20 cellular contexts compared by ENCODE assay signal in the genomic region with DNA sequence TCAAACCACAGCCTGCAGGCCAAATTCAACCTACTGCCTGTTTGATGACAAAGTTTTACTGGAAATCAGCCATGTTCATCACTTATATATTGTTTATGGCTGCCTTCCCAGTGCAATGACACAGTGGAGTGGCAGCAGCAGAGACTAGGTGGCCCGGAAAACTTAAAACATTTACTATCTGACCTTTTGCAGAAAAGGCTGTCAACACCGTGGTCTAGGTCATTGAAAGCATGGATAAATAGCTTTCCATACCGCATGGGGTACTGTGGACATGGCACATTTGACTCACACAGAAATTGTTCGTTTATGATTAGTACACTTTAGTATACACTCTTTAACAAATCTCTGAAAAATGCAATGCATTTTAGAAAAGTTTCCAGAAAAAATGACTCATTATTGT.
DNase-seq lines count a peak whose midpoint lies in the region; ATAC-seq, FAIRE-seq and TF ChIP-seq lines count a peak whose summit lies in the region.
"Had no signal": no experiment of that assay in that cellular context is flagged by ENCODE, and none has a peak within 500 bp of the region (broad histone marks: within the 10 kb centered on the region; RNA-seq: fewer than 3 reads in every experiment).

No MANE protein-coding gene starts in this region.

- peak overlapping the region; percentile 45 for H3K27ac ChIP-seq in left ventricle myocardium inferior (replicated peaks)
- H3K27ac ChIP-seq: dorsolateral prefrontal cortex, hepatocyte, SJCRH30 had no signal

- no peak overlapping the region for H3K9ac ChIP-seq in adipocyte (ENCODE audit: low read length)

- H3K36me3 ChIP-seq in left ventricle myocardium inferior: no peaks in the 10 kb centered on the region
- no peaks in the 10 kb centered on the region for H3K36me3 ChIP-seq in adipocyte (ENCODE audit: control insufficient read depth, insufficient read depth, low read length, severe bottlenecking)
- H3K36me3 ChIP-seq: SJCRH30 had no signal

- H3K4me1 ChIP-seq in left ventricle myocardium inferior (peaks cover 8% of the 10 kb centered on the region), adipocyte (ENCODE audit: control insufficient read depth, insufficient read depth, low read length) (peaks cover 5% of the 10 kb centered on the region)
- H3K4me1 ChIP-seq: SJCRH30 had no signal

- H3K9me3 ChIP-seq in left ventricle myocardium inferior (replicated peaks): no peaks in the 10 kb centered on the region
- H3K9me3 ChIP-seq in adipocyte (ENCODE audit: control insufficient read depth, low read length): no peaks in the 10 kb centered on the region
- H3K9me3 ChIP-seq: SJCRH30 had no signal

- FAIRE-seq in GM12892 (lab: Jason Lieb, UNC) (no peak), GM12891 (lab: Jason Lieb, UNC) (no peak)
- FAIRE-seq: kidney, urothelium cell line had no signal

- no peak for DNase-seq in left ventricle myocardium inferior
- DNase-seq in left cardiac atrium: no peak
- peak; percentile 36 for DNase-seq in adipocyte (ENCODE audit: low read depth)
- DNase-seq in fibroblast of peridontal ligament (ENCODE audit: extremely low read depth): peak; percentile 33
- no peak for DNase-seq in retina
- DNase-seq in GM12892 (ENCODE audit: insufficient read length): no peak
- no peak for DNase-seq in GM12891 (ENCODE audit: insufficient read length, low spot score)
- DNase-seq: ACHN; activated CD4-positive, alpha-beta T cell treated with anti-CD3 and anti-CD28 coated beads for 4 hours; activated effector memory CD4-positive, alpha-beta T cell treated with anti-CD3 and anti-CD28 coated beads, Interleukin-2, amount 50 U/mL, for 16 hours; aorta; CD4-positive, alpha-beta T cell; dorsolateral prefrontal cortex; kidney; NCI-H2107; SJCRH30 had no signal

- no peak for ATAC-seq in left cardiac atrium
- ATAC-seq in HG03469 (IDR thresholded peaks at IDR 0.05; ENCODE audit: unreplicated experiment): no peak
- ATAC-seq: esophagus mucosa had no signal

- TF ChIP-seq POLR2A in GM12892 (IDR thresholded peaks at IDR 0.05; ENCODE audit: low read depth, low read length) (no peak), GM12891 (IDR thresholded peaks at IDR 0.05; ENCODE audit: low read depth, low read length) (no peak)

- no peak for TF ChIP-seq CTCF in left ventricle myocardium inferior (IDR thresholded peaks at IDR 0.05; ENCODE audit: borderline replicate concordance)

- no peaks in the 10 kb centered on the region for H3K27me3 ChIP-seq in left ventricle myocardium inferior (ENCODE audit: low read depth)
- no peaks in the 10 kb centered on the region for H3K27me3 ChIP-seq in adipocyte (replicated peaks; ENCODE audit: control insufficient read depth, insufficient read depth, low read length)
- H3K27me3 ChIP-seq: dorsolateral prefrontal cortex, hepatocyte, SJCRH30 had no signal

- intact Hi-C loops in left ventricle myocardium inferior (cut with micrococcal nuclease) (no loop called here), left cardiac atrium (cut with DNase I) (no loop called here)

- H3K4me3 ChIP-seq in left ventricle myocardium inferior (no peak overlapping the region), adipocyte (ENCODE audit: low read length) (no peak overlapping the region)
- H3K4me3 ChIP-seq: dorsolateral prefrontal cortex, hepatocyte, SJCRH30 had no signal

TF ChIP-seq in GM12891, 5 proteins besides CTCF, POLR2A, EP300 and RAD21:
- no peak for TF ChIP-seq PAX5 (IDR thresholded peaks at IDR 0.05; ENCODE audit: insufficient read depth, low read length, severe bottlenecking)
- no peak for TF ChIP-seq POLR2AphosphoS5 (IDR thresholded peaks at IDR 0.05; ENCODE audit: low read depth, low read length)
- TF ChIP-seq TAF1 (IDR thresholded peaks at IDR 0.05; ENCODE audit: low read depth, low read length): no peak
- no peak for TF ChIP-seq SPI1 (IDR thresholded peaks at IDR 0.05; ENCODE audit: low read depth, low read length)
- no peak for TF ChIP-seq POU2F2 (IDR thresholded peaks at IDR 0.05; ENCODE audit: low read depth, low read length)

Comparison
In these comparisons a context has a peak if more than half of its experiments do, and no peak if none do; other contexts are left out.
1. DNase-seq: peak in adipocyte (single experiment) and fibroblast of peridontal ligament (single experiment); none in left ventricle myocardium inferior (single experiment), left cardiac atrium (single experiment), retina (single experiment), GM12892 (single experiment) and GM12891 (single experiment).